12 cellular contexts compared by ENCODE assay signal in the genomic region with DNA sequence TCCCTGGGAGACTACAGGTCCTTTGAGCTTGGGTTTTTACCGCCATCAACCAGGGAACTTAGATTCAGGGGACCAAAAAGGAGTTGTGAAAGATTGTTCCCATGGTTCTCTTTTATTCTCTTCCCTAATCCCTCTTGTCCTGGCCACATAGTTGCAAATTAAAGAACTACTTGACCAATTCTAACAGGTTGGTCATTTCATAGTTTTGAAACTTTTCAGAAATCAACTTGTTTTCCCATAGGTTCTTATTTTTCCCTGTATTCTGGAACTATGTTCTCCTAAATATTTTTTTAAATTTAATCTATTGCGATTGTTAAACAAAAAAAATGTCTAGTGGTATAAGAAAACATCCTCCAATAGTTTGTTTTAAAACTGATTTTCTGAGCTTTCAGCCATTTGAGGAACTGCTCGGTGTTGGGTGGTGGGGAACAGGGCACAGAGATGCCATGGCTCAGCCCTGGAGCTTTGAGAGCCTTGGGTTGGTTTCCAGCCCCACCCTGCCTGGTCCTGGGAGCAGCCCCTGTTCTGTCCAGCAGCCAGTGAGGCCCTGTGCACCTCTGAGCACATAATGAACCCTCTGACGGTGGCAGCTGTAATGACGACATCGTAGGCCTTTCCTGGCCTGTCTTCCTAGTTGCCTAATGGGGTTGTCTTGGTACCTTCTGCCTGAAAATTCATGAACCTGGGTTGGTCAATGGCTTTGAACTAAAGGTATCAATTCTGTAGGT. TPM values are rescaled to one million over a fixed set of nuclear protein-coding genes. Genes with fewer than 3 reads are reported as not detected.
DNase-seq lines count a peak whose midpoint lies in the region; ATAC-seq, FAIRE-seq and TF ChIP-seq lines count a peak whose summit lies in the region.
"Had no signal": no experiment of that assay in that cellular context is flagged by ENCODE, and none has a peak within 500 bp of the region (broad histone marks: within the 10 kb centered on the region; RNA-seq: fewer than 3 reads in every experiment).

No MANE protein-coding gene starts in this region.

- no peaks in the 10 kb centered on the region for H3K9me3 ChIP-seq in CD4-positive, CD25-positive, alpha-beta regulatory T cell (ENCODE audit: control insufficient read depth in 2 of 2, low read length in 2 of 2)

- no peaks in the 10 kb centered on the region for H3K27me3 Mint-ChIP-seq in CD4-positive, CD25-positive, alpha-beta regulatory T cell
- peaks cover 0 to under 1% (median 0%) of the 10 kb centered on the region in 5 donors for H3K27me3 Mint-ChIP-seq in naive thymus-derived CD8-positive, alpha-beta T cell

- peak overlapping the region in 1 of 4 donors; percentile 44 for H3K4me3 Mint-ChIP-seq in CD4-positive, CD25-positive, alpha-beta regulatory T cell
- H3K4me3 Mint-ChIP-seq in naive thymus-derived CD8-positive, alpha-beta T cell, result peak overlapping the region in 4 of 10 donors; percentile 34 to 93 (median 78)

- no peak overlapping the region for H3K27ac ChIP-seq in CD4-positive, CD25-positive, alpha-beta regulatory T cell (ENCODE audit: insufficient read depth, low read length, poor library complexity, severe bottlenecking)
- peak overlapping the region in 3 of 59 donors; percentile 6 to 65 (median 44) for H3K27ac ChIP-seq in dorsolateral prefrontal cortex

- no peak for TF ChIP-seq CTCF in dorsolateral prefrontal cortex (IDR thresholded peaks at IDR 0.05 in 54 of 56, conservative IDR thresholded peaks at IDR 0.05 in 2 of 56; ENCODE audit: low read depth in 1 of 56, partially characterized antibody in 56 of 56)

- no peak overlapping the region for H3K4me3 ChIP-seq in CD4-positive, CD25-positive, alpha-beta regulatory T cell (ENCODE audit: low read depth, low read length)
- H3K4me3 ChIP-seq in dorsolateral prefrontal cortex, result no peak overlapping the region

- H3K4me1 Mint-ChIP-seq in CD4-positive, CD25-positive, alpha-beta regulatory T cell, result peaks cover 0 to 23% (median 17%) of the 10 kb centered on the region in 4 donors
- peaks cover 9 to 74% (median 38%) of the 10 kb centered on the region in 4 donors for H3K4me1 Mint-ChIP-seq in naive thymus-derived CD8-positive, alpha-beta T cell

- DNase-seq in CD4-positive, CD25-positive, alpha-beta regulatory T cell, result no peak
- no peak for DNase-seq in GM12891 (ENCODE audit: insufficient read length, low spot score)
- no peak for DNase-seq in activated naive CD4-positive, alpha-beta T cell treated with anti-CD3 and anti-CD28 coated beads, Interleukin-2, amount 50 U/mL, for 72 hours (ENCODE audit: low spot score in 2 of 2)
- no peak for DNase-seq in naive thymus-derived CD8-positive, alpha-beta T cell
- DNase-seq in dorsolateral prefrontal cortex, result no peak
- DNase-seq in stimulated activated CD4-positive, alpha-beta T cell treated with anti-CD3 and anti-CD28 coated beads, Interleukin-4, amount 100 ng/mL, for 24 hours, result no peak
- no peak for DNase-seq in activated CD4-positive, CD25-positive, alpha-beta regulatory T cell treated with anti-CD3 and anti-CD28 coated beads, Interleukin-2, amount 50 U/mL, for 72 hours
- DNase-seq: effector memory CD4-positive, alpha-beta T cell; H7; NCI-H2081 treated with DMSO at 0.1 percent for 48 hours had no signal

- intact Hi-C loops in dorsolateral prefrontal cortex (cut with DNase I), result no loop called here

- peaks cover 15% of the 10 kb centered on the region for H3K4me1 ChIP-seq in CD4-positive, CD25-positive, alpha-beta regulatory T cell (ENCODE audit: control insufficient read depth, insufficient read depth, low read length, poor library complexity, severe bottlenecking)

- H3K36me3 Mint-ChIP-seq in CD4-positive, CD25-positive, alpha-beta regulatory T cell, result peaks cover 7% of the 10 kb centered on the region
- no peaks in the 10 kb centered on the region for H3K36me3 Mint-ChIP-seq in activated naive CD4-positive, alpha-beta T cell treated with anti-CD3 and anti-CD28 coated beads, Interleukin-2, amount 50 U/mL, for 72 hours
- peaks cover 0 to 2% (median 0%) of the 10 kb centered on the region in 3 donors for H3K36me3 Mint-ChIP-seq in naive thymus-derived CD8-positive, alpha-beta T cell

- H3K27ac Mint-ChIP-seq in CD4-positive, CD25-positive, alpha-beta regulatory T cell, result peak overlapping the region; percentile 46 to 69 (median 67)
- peak overlapping the region; percentile 36 to 64 for H3K27ac Mint-ChIP-seq in activated naive CD4-positive, alpha-beta T cell treated with anti-CD3 and anti-CD28 coated beads, Interleukin-2, amount 50 U/mL, for 72 hours
- H3K27ac Mint-ChIP-seq in naive thymus-derived CD8-positive, alpha-beta T cell, result peak overlapping the region in 7 of 10 donors; percentile 53 to 88 (median 80)

- H3K27me3 ChIP-seq in CD4-positive, CD25-positive, alpha-beta regulatory T cell (ENCODE audit: control insufficient read depth, insufficient read depth, low read length), result no peaks in the 10 kb centered on the region
- no peaks in the 10 kb centered on the region for H3K27me3 ChIP-seq in dorsolateral prefrontal cortex

- no peak for TF ChIP-seq POLR2A in GM12891 (IDR thresholded peaks at IDR 0.05; ENCODE audit: low read depth, low read length)

- POLR2A ChIA-PET in naive thymus-derived CD8-positive, alpha-beta T cell (lab: Charles Lee), result interaction anchor here (0.9 kb wide), 1 partner anchor 14 kb away, joined by 3 read pairs; no protein-coding TSS in a partner anchor

- no peaks in the 10 kb centered on the region for H3K36me3 ChIP-seq in CD4-positive, CD25-positive, alpha-beta regulatory T cell (ENCODE audit: control insufficient read depth, insufficient read depth, low read length)

- FAIRE-seq in GM12891 (lab: Jason Lieb, UNC), result peak; percentile 58
- FAIRE-seq: HTR-8/SVneo had no signal

- no peak for ATAC-seq in CD4-positive, CD25-positive, alpha-beta regulatory T cell (ENCODE audit: low read depth in 2 of 2)
- no peak for ATAC-seq in activated naive CD4-positive, alpha-beta T cell treated with anti-CD3 and anti-CD28 coated beads, Interleukin-2, amount 50 U/mL, for 72 hours
- no peak for ATAC-seq in naive thymus-derived CD8-positive, alpha-beta T cell
- ATAC-seq in HG02678 (IDR thresholded peaks at IDR 0.05; ENCODE audit: unreplicated experiment), result no peak

- H3K9me3 Mint-ChIP-seq in CD4-positive, CD25-positive, alpha-beta regulatory T cell, result no peaks in the 10 kb centered on the region
- no peaks in the 10 kb centered on the region for H3K9me3 Mint-ChIP-seq in activated naive CD4-positive, alpha-beta T cell treated with anti-CD3 and anti-CD28 coated beads, Interleukin-2, amount 50 U/mL, for 72 hours
- no peaks in the 10 kb centered on the region for H3K9me3 Mint-ChIP-seq in naive thymus-derived CD8-positive, alpha-beta T cell

TF ChIP-seq in GM12891, 5 proteins besides CTCF, POLR2A, EP300 and RAD21:
- TF ChIP-seq TAF1 (IDR thresholded peaks at IDR 0.05; ENCODE audit: low read depth, low read length) (no peak), SPI1 (IDR thresholded peaks at IDR 0.05; ENCODE audit: low read depth, low read length) (peak; percentile 54)

RNA-seq across cellular contexts. Expression of gene TBC1D7, which starts 53.5 kb away (rescaled TPM):
- total RNA-seq in CD4-positive, CD25-positive, alpha-beta regulatory T cell, result 16.2 TPM
- polyA plus RNA-seq in CD4-positive, CD25-positive, alpha-beta regulatory T cell, result 10 to 100 TPM; 18.7 to 31.3 (median 22.5) TPM
- polyA plus RNA-seq in GM12891 (2012; ENCODE audit: low read depth, missing spikeins), result 21.3 TPM
- 10 to 100 TPM; 13.2 to 30.9 TPM for total RNA-seq in activated naive CD4-positive, alpha-beta T cell treated with anti-CD3 and anti-CD28 coated beads, Interleukin-2, amount 50 U/mL, for 72 hours
- total RNA-seq in naive thymus-derived CD8-positive, alpha-beta T cell, result 10 to 100 TPM; 17.9 to 19.2 TPM
- polyA plus RNA-seq in naive thymus-derived CD8-positive, alpha-beta T cell, result 10 to 100 TPM; 11.8 to 17.1 (median 12.5) TPM
- 10 to 100 TPM; 18.2 to 52.1 (median 27.5) TPM for total RNA-seq in dorsolateral prefrontal cortex
